ENCODE assay signal across 1 cellular context in the genomic region with DNA sequence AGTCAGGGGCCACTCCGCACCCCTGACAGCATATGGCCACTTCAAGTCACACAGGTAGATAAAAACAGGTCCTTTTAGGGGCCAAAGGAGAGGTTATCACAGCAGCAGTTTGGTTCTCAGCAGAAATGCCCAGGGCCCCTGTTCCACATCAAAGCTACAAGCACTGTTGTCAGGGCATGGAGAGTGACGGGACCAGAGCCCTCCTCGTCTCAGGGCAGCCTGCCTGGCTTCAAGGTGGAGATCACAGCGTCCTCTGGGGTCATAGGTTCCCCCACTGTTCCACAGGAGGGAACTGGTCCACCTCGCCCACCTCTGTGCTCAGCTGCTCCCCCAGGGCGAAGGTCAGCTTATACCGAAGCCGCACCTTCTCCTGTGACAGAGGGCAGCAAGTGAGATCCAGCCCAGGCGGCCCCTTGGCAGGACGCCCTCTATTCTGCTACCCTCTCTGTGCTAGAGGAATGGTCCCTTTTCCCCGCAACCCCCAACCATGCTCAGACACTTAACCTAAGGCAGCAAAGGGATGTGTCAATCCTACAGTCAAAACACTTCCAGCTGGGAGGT.
TF ChIP-seq lines count a peak whose summit lies in the region.

No MANE protein-coding gene starts in this region.

TF ChIP-seq in endothelial cell of umbilical vein, 7 proteins besides CTCF, POLR2A, EP300 and RAD21:
- TF ChIP-seq JUN (IDR thresholded peaks at IDR 0.05; ENCODE audit: borderline replicate concordance, insufficient read depth, insufficient read length, low read depth): no peak
- TF ChIP-seq, protein P1, sequence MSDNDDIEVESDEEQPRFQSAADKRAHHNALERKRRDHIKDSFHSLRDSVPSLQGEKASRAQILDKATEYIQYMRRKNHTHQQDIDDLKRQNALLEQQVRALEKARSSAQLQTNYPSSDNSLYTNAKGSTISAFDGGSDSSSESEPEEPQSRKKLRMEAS (IDR thresholded peaks at IDR 0.05; ENCODE audit: insufficient read depth, insufficient read length): no peak
- TF ChIP-seq FOS (IDR thresholded peaks at IDR 0.05; ENCODE audit: borderline replicate concordance, insufficient read depth, low read length): no peak
- TF ChIP-seq MYC (IDR thresholded peaks at IDR 0.05; ENCODE audit: low read depth, low read length): no peak
- TF ChIP-seq POLR2AphosphoS5 (IDR thresholded peaks at IDR 0.05; ENCODE audit: insufficient read depth, low read depth, low read length): no peak
- no peak for TF ChIP-seq EZH2 (IDR thresholded peaks at IDR 0.05; ENCODE audit: borderline replicate concordance, low read depth, low read length, severe bottlenecking)
- TF ChIP-seq GATA2 (IDR thresholded peaks at IDR 0.05; ENCODE audit: insufficient read depth, insufficient read length, low read depth, low read length): no peak
